In genomic region chr1:91015794-91016550, GRCh38 we compare ENCODE assay signal across 1 cellular context.
TF ChIP-seq lines count a peak whose summit lies in the region.

No MANE protein-coding gene starts in this region.

TF ChIP-seq in HepG2, 621 proteins besides CTCF, POLR2A, EP300 and RAD21 (continued from another document and continues in another):
- TF ChIP-seq ZBTB43 (CRISPR knock-in tag; conservative IDR thresholded peaks at IDR 0.05) (no peak), DMTF1 (CRISPR knock-in tag; IDR thresholded peaks at IDR 0.05) (no peak), ZKSCAN5 (CRISPR knock-in tag; IDR thresholded peaks at IDR 0.05) (no peak), MTERF4 (CRISPR knock-in tag; IDR thresholded peaks at IDR 0.05) (no peak), NFKB2 (CRISPR knock-in tag; IDR thresholded peaks at IDR 0.05; ENCODE audit: borderline replicate concordance) (no peak), POLR2AphosphoS5 (IDR thresholded peaks at IDR 0.05; ENCODE audit: low read depth, low read length) (no peak), NFYB (CRISPR knock-in tag; IDR thresholded peaks at IDR 0.05) (no peak), KDM1A (CRISPR knock-in tag; IDR thresholded peaks at IDR 0.05) (peak; percentile 83), SOX6 (IDR thresholded peaks at IDR 0.05) (no peak), SOX6 (CRISPR knock-in tag; IDR thresholded peaks at IDR 0.05) (peak; percentile 86), ZNF839 (CRISPR knock-in tag; IDR thresholded peaks at IDR 0.05; ENCODE audit: borderline replicate concordance) (no peak), MIXL1 (CRISPR knock-in tag; IDR thresholded peaks at IDR 0.05) (peak; percentile 68; the same call in 1 of the 2 replicates), ATF2 (CRISPR knock-in tag; IDR thresholded peaks at IDR 0.05) (peak; percentile 83), MAFG (CRISPR knock-in tag; IDR thresholded peaks at IDR 0.05) (no peak), ZNF143 (CRISPR knock-in tag; IDR thresholded peaks at IDR 0.05) (no peak), CBX2 (IDR thresholded peaks at IDR 0.05; ENCODE audit: low read depth, low read length) (no peak), CBX2 (CRISPR knock-in tag; IDR thresholded peaks at IDR 0.05; ENCODE audit: low read depth) (no peak), THAP11 (CRISPR knock-in tag; IDR thresholded peaks at IDR 0.05) (peak; percentile 45; the same call in 1 of the 2 replicates), KDM6A (CRISPR knock-in tag; IDR thresholded peaks at IDR 0.05; ENCODE audit: low read depth) (no peak), ISL2 (CRISPR knock-in tag; IDR thresholded peaks at IDR 0.05) (0 out of 2 replicates have a peak, but pooled peaks have one; percentile 6), IKZF1 (IDR thresholded peaks at IDR 0.05) (no peak), BATF2 (CRISPR knock-in tag; IDR thresholded peaks at IDR 0.05) (no peak), HOXA9 (CRISPR knock-in tag; IDR thresholded peaks at IDR 0.05; ENCODE audit: borderline replicate concordance) (no peak), NFE2L2 (IDR thresholded peaks at IDR 0.05; ENCODE audit: low read length) (no peak), ZNF850 (CRISPR knock-in tag; conservative IDR thresholded peaks at IDR 0.05) (no peak), HMGXB3 (CRISPR knock-in tag; IDR thresholded peaks at IDR 0.05; ENCODE audit: borderline replicate concordance) (no peak), KLF11 (CRISPR knock-in tag; IDR thresholded peaks at IDR 0.05) (peak; percentile 76; the same call in 1 of the 2 replicates), TCF7 (IDR thresholded peaks at IDR 0.05; ENCODE audit: low read depth) (no peak), ZBTB25 (CRISPR knock-in tag; IDR thresholded peaks at IDR 0.05) (no peak), SIX4 (CRISPR knock-in tag; IDR thresholded peaks at IDR 0.05) (peak; percentile 53; the same call in 1 of the 2 replicates), ARID3A (IDR thresholded peaks at IDR 0.05; ENCODE audit: low read depth, low read length) (no peak), ZNF101 (CRISPR knock-in tag; IDR thresholded peaks at IDR 0.05; ENCODE audit: borderline replicate concordance, low read depth) (no peak), CC2D1A (CRISPR knock-in tag; IDR thresholded peaks at IDR 0.05) (no peak), ZZZ3 (CRISPR knock-in tag; IDR thresholded peaks at IDR 0.05; ENCODE audit: borderline replicate concordance) (no peak), HOXA7 (CRISPR knock-in tag; IDR thresholded peaks at IDR 0.05) (no peak), ZFP37 (CRISPR knock-in tag; IDR thresholded peaks at IDR 0.05; ENCODE audit: borderline replicate concordance) (no peak), THAP7 (CRISPR knock-in tag; IDR thresholded peaks at IDR 0.05) (no peak), HIVEP1 (CRISPR knock-in tag; IDR thresholded peaks at IDR 0.05) (no peak), TOPORS (CRISPR knock-in tag; IDR thresholded peaks at IDR 0.05) (no peak), ZNF44 (CRISPR knock-in tag; IDR thresholded peaks at IDR 0.05) (no peak), ZBTB20 (CRISPR knock-in tag; IDR thresholded peaks at IDR 0.05; ENCODE audit: borderline replicate concordance, low read depth) (peak; percentile 51; the same call in 1 of the 2 replicates), NKX3-1 (CRISPR knock-in tag; IDR thresholded peaks at IDR 0.05) (no peak), ZNF260 (CRISPR knock-in tag; IDR thresholded peaks at IDR 0.05; ENCODE audit: borderline replicate concordance, low read depth) (no peak), ATF7 (IDR thresholded peaks at IDR 0.05) (0 out of 2 replicates have a peak, but pooled peaks have one; percentile 3), ATF7 (CRISPR knock-in tag; IDR thresholded peaks at IDR 0.05) (no peak), CREB1 (IDR thresholded peaks at IDR 0.05) (no peak), CREB1 (CRISPR knock-in tag; IDR thresholded peaks at IDR 0.05) (peak; percentile 67), PRDM4 (CRISPR knock-in tag; IDR thresholded peaks at IDR 0.05; ENCODE audit: borderline replicate concordance) (no peak), ZNF282 (IDR thresholded peaks at IDR 0.05; ENCODE audit: partially characterized antibody) (no peak), E2F5 (CRISPR knock-in tag; conservative IDR thresholded peaks at IDR 0.05) (no peak), ZNF570 (CRISPR knock-in tag; IDR thresholded peaks at IDR 0.05; ENCODE audit: borderline replicate concordance) (no peak), HMGA1 (CRISPR knock-in tag; conservative IDR thresholded peaks at IDR 0.05) (no peak), ZNF234 (CRISPR knock-in tag; conservative IDR thresholded peaks at IDR 0.05) (no peak)
